Comparison of ENCODE assay signal across 26 cellular contexts in the genomic region with DNA sequence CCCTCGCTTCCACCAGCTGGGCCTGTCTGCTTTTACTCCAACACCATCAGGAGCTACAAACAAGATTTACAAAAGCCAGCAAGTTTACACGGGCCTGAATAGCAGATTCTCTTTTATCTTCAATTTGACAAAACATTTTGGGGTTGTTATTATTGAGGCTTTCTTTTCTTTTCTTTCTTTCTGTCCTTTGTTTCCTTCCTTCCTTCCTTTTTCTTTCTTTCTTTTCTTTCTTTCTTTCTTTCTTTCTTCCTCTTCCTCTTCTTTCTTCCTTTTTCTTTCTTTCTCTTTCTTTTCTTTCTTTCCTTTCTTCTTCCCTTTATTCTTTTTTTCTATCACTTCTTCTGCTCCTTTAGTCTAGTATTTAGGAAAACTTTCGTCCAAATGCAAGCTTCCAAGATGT.
"Had no signal": no experiment of that assay in that cellular context is flagged by ENCODE, and none has a peak within 500 bp of the region (broad histone marks: within the 10 kb centered on the region; RNA-seq: fewer than 3 reads in every experiment).

No MANE protein-coding gene starts in this region.

- H3K36me3 ChIP-seq: ascending aorta, breast epithelium, cardiac muscle cell, colonic mucosa had no signal

- H3K27ac Mint-ChIP-seq: activated CD4-positive, alpha-beta memory T cell treated with anti-CD3 and anti-CD28 coated beads, Interleukin-2, amount 10 ng/mL, durations not matched to agents 7 days and 5 days; activated CD4-positive, alpha-beta T cell treated with anti-CD3 and anti-CD28 coated beads, Interleukin-2, amount 10 ng/mL, durations not matched to agents 7 days and 5 days; activated naive CD4-positive, alpha-beta T cell treated with anti-CD3 and anti-CD28 coated beads for 36 hours; activated naive CD8-positive, alpha-beta T cell treated with anti-CD3 and anti-CD28 coated beads, Interleukin-2, amount 10 ng/mL, durations not matched to agents 7 days and 5 days; brain; endodermal cell; WTC11 had no signal

- H3K9me3 Mint-ChIP-seq: activated CD4-positive, alpha-beta memory T cell treated with anti-CD3 and anti-CD28 coated beads, Interleukin-2, amount 10 ng/mL, durations not matched to agents 7 days and 5 days; activated CD4-positive, alpha-beta T cell treated with anti-CD3 and anti-CD28 coated beads, Interleukin-2, amount 10 ng/mL, durations not matched to agents 7 days and 5 days; activated naive CD4-positive, alpha-beta T cell treated with anti-CD3 and anti-CD28 coated beads for 36 hours; activated naive CD4-positive, alpha-beta T cell treated with anti-CD3 and anti-CD28 coated beads, Interleukin-2, amount 50 U/mL, for 72 hours; activated naive CD8-positive, alpha-beta T cell treated with anti-CD3 and anti-CD28 coated beads, Interleukin-2, amount 10 ng/mL, durations not matched to agents 7 days and 5 days; brain; endodermal cell; WTC11 had no signal

- DNase-seq: activated CD4-positive, alpha-beta memory T cell treated with anti-CD3 and anti-CD28 coated beads, Interleukin-2, amount 10 ng/mL, durations not matched to agents 7 days and 5 days; activated CD4-positive, alpha-beta T cell treated with anti-CD3 and anti-CD28 coated beads for 1 hour; activated CD4-positive, alpha-beta T cell treated with anti-CD3 and anti-CD28 coated beads for 4 hours; activated CD4-positive, alpha-beta T cell treated with anti-CD3 and anti-CD28 coated beads, Interleukin-2, amount 10 ng/mL, durations not matched to agents 7 days and 5 days; activated CD4-positive, alpha-beta T cell treated with anti-CD3 and anti-CD28 coated beads, Interleukin-2, amount 50 U/mL, for 4 hours; activated effector memory CD4-positive, alpha-beta T cell treated with Interleukin-2 at 50 U/mL for 16 hours; activated gamma-delta T cell treated with Interleukin-2 at 50 U/mL for 16 hours; activated naive CD4-positive, alpha-beta T cell treated with anti-CD3 and anti-CD28 coated beads for 36 hours; activated naive CD8-positive, alpha-beta T cell treated with anti-CD3 and anti-CD28 coated beads, Interleukin-2, amount 10 ng/mL, durations not matched to agents 7 days and 5 days; activated T-cell treated with anti-CD3 and anti-CD28 coated beads, Interleukin-2, amount 50 U/mL, for 48 hours; central memory CD4-positive, alpha-beta T cell; cerebellar nuclear complex; colonic mucosa; effector memory CD4-positive, alpha-beta T cell; endodermal cell; foreskin fibroblast; head of caudate nucleus; T-helper 1 cell; T-helper 2 cell had no signal

- H3K4me3 ChIP-seq: ascending aorta, breast epithelium, cardiac muscle cell, colonic mucosa had no signal

- H3K4me1 ChIP-seq: ascending aorta, breast epithelium, colonic mucosa had no signal

- H3K36me3 Mint-ChIP-seq: activated naive CD4-positive, alpha-beta T cell treated with anti-CD3 and anti-CD28 coated beads, Interleukin-2, amount 50 U/mL, for 72 hours; activated naive CD8-positive, alpha-beta T cell treated with anti-CD3 and anti-CD28 coated beads, Interleukin-2, amount 10 ng/mL, durations not matched to agents 7 days and 5 days; brain; WTC11 had no signal

- H3K4me3 Mint-ChIP-seq: activated CD4-positive, alpha-beta memory T cell treated with anti-CD3 and anti-CD28 coated beads, Interleukin-2, amount 10 ng/mL, durations not matched to agents 7 days and 5 days; activated CD4-positive, alpha-beta T cell treated with anti-CD3 and anti-CD28 coated beads, Interleukin-2, amount 10 ng/mL, durations not matched to agents 7 days and 5 days; activated naive CD4-positive, alpha-beta T cell treated with anti-CD3 and anti-CD28 coated beads for 36 hours; activated naive CD8-positive, alpha-beta T cell treated with anti-CD3 and anti-CD28 coated beads, Interleukin-2, amount 10 ng/mL, durations not matched to agents 7 days and 5 days; brain; endodermal cell; WTC11 had no signal

- H3K9me3 ChIP-seq: ascending aorta, breast epithelium, colonic mucosa had no signal

- H3K27me3 Mint-ChIP-seq: activated CD4-positive, alpha-beta memory T cell treated with anti-CD3 and anti-CD28 coated beads, Interleukin-2, amount 10 ng/mL, durations not matched to agents 7 days and 5 days had no signal

- H3K27me3 ChIP-seq: ascending aorta, cardiac muscle cell, colonic mucosa had no signal

- H3K4me1 Mint-ChIP-seq: activated CD4-positive, alpha-beta memory T cell treated with anti-CD3 and anti-CD28 coated beads, Interleukin-2, amount 10 ng/mL, durations not matched to agents 7 days and 5 days; activated CD4-positive, alpha-beta T cell treated with anti-CD3 and anti-CD28 coated beads, Interleukin-2, amount 10 ng/mL, durations not matched to agents 7 days and 5 days; activated naive CD8-positive, alpha-beta T cell treated with anti-CD3 and anti-CD28 coated beads, Interleukin-2, amount 10 ng/mL, durations not matched to agents 7 days and 5 days; brain; endodermal cell; WTC11 had no signal

- ATAC-seq: activated naive CD4-positive, alpha-beta T cell treated with anti-CD3 and anti-CD28 coated beads, Interleukin-2, amount 50 U/mL, for 72 hours; esophagus mucosa; WTC11 had no signal

- H3K27ac ChIP-seq: ascending aorta, breast epithelium, cardiac muscle cell, colonic mucosa had no signal
